In the genomic region with DNA sequence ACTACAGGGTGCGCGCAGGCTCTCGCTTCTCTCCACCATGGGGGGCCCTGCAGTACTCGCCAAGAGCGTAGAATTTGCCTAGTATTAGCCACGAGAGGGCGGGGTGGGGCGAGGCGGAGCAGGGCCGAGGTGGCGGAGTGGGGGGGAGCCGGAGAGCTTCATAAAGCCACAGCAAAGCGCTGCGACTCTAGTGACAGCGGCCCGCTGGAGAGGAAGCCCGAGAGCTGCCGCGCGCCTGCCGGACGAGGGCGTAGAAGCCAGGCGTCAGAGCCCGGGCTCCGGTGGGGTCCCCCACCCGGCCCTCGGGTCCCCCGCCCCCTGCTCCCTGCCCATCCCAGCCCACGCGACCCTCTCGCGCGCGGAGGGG, we compare ENCODE assay signal across 8 cellular contexts. TPM values are rescaled to one million over a fixed set of nuclear protein-coding genes. Genes with fewer than 3 reads are reported as not detected.
DNase-seq lines count a peak whose midpoint lies in the region; ATAC-seq and TF ChIP-seq lines count a peak whose summit lies in the region.

A gene with protein sequence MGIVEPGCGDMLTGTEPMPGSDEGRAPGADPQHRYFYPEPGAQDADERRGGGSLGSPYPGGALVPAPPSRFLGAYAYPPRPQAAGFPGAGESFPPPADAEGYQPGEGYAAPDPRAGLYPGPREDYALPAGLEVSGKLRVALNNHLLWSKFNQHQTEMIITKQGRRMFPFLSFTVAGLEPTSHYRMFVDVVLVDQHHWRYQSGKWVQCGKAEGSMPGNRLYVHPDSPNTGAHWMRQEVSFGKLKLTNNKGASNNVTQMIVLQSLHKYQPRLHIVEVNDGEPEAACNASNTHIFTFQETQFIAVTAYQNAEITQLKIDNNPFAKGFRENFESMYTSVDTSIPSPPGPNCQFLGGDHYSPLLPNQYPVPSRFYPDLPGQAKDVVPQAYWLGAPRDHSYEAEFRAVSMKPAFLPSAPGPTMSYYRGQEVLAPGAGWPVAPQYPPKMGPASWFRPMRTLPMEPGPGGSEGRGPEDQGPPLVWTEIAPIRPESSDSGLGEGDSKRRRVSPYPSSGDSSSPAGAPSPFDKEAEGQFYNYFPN (plus strand): TSS at position 190 of the 367 bp plus-strand sequence. CDS start 219 bp downstream, outside the sequence.

- H3K4me2 ChIP-seq in fibroblast of lung (ENCODE audit: extremely low read depth, insufficient read depth, low read length) = no peak within 1 kb of the TSS
- peak within 1 kb of the TSS; percentile 68 for H3K4me2 ChIP-seq in parathyroid adenoma (ENCODE audit: low read length)

- no peaks in the 10 kb centered on the region for H3K36me3 ChIP-seq in fibroblast of lung (ENCODE audit: control insufficient read depth, insufficient read depth, low read length)
- no peaks in the 10 kb centered on the region for H3K36me3 ChIP-seq in parathyroid adenoma (ENCODE audit: control insufficient read depth, insufficient read depth, low read length)

- H3K79me2 ChIP-seq in fibroblast of lung (ENCODE audit: control insufficient read depth, insufficient read depth, low read length) = no peaks in the 10 kb centered on the region
- H3K79me2 ChIP-seq in parathyroid adenoma = no peaks in the 10 kb centered on the region

- H3K9me3 ChIP-seq in fibroblast of lung (ENCODE audit: control insufficient read depth, insufficient read depth, low read depth, low read length) (no peaks in the 10 kb centered on the region), parathyroid adenoma (ENCODE audit: control insufficient read depth, low read length) (no peaks in the 10 kb centered on the region)

- H2AFZ ChIP-seq in fibroblast of lung (ENCODE audit: low read length) (no peak within 1 kb of the TSS), parathyroid adenoma (peak within 1 kb of the TSS; percentile 80)

- H3K9ac ChIP-seq in fibroblast of lung (ENCODE audit: insufficient read depth, low read length) (no peak within 1 kb of the TSS), parathyroid adenoma (no peak within 1 kb of the TSS)

- H4K20me1 ChIP-seq in fibroblast of lung (ENCODE audit: control insufficient read depth, extremely low read depth, insufficient read depth, low read length) = no peaks in the 10 kb centered on the region

- ATAC-seq in GM19035 (IDR thresholded peaks at IDR 0.05; ENCODE audit: unreplicated experiment) (peak; percentile 58), HG03354 (IDR thresholded peaks at IDR 0.05; ENCODE audit: poor library complexity, severe bottlenecking, unreplicated experiment) (peak; percentile 73)

- peaks cover 58% of the 10 kb centered on the region for H3K27me3 ChIP-seq in fibroblast of lung (ENCODE audit: control insufficient read depth, insufficient read depth, low read length)
- no peaks in the 10 kb centered on the region for H3K27me3 ChIP-seq in parathyroid adenoma (ENCODE audit: control insufficient read depth, insufficient read depth, low read length)

- H3K27ac ChIP-seq in fibroblast of lung (ENCODE audit: insufficient read depth, low read length) (no peak within 1 kb of the TSS), parathyroid adenoma (no peak within 1 kb of the TSS)

- TF ChIP-seq CTCF in fibroblast of lung (conservative IDR thresholded peaks at IDR 0.05 in 1 of 2, IDR thresholded peaks at IDR 0.05 in 1 of 2; ENCODE audit: low read depth in 1 of 2, low read length in 2 of 2) = peak; percentile 3 to 20
- peak; percentile 15 for TF ChIP-seq CTCF in parathyroid adenoma (IDR thresholded peaks at IDR 0.05)

- peaks cover 2% of the 10 kb centered on the region for H3K4me1 ChIP-seq in fibroblast of lung (ENCODE audit: control insufficient read depth, extremely low read depth, insufficient read depth, low read length)
- H3K4me1 ChIP-seq in parathyroid adenoma = no peaks in the 10 kb centered on the region

- peak within 1 kb of the TSS in 1 of 4 experiments; percentile 22 for H3K4me3 ChIP-seq in fibroblast of lung (replicated peaks in 1 of 4; ENCODE audit: control extremely low read depth in 1 of 4, insufficient read depth in 1 of 4, low read depth in 3 of 4, low read length in 4 of 4)
- no peak within 1 kb of the TSS for H3K4me3 ChIP-seq in parathyroid adenoma (ENCODE audit: low read depth, low read length)

- DNase-seq in AG20443 (ENCODE audit: low spot score) (peak; percentile 66), NOMO-1 treated with DMSO at 0.1 percent for 48 hours (lab: John Stamatoyannopoulos, UW; ENCODE audit: unreplicated experiment) (peak; percentile 88), fibroblast of lung (ENCODE audit: low read depth in 2 of 2) (peak in 1 of 2 donors; percentile 10), ureter (ENCODE audit: low spot score) (peak; percentile 72)
- peak; percentile 94 for DNase-seq in activated CD8-positive, alpha-beta memory T cell treated with anti-CD3 and anti-CD28 coated beads, Interleukin-2, amount 50 U/mL, for 48 hours

RNA-seq across cellular contexts. Expression of the gene that starts here (rescaled TPM):
- total RNA-seq in fibroblast of lung = not detected in 2 replicates
- not detected in 2 replicates for polyA plus RNA-seq in fibroblast of lung
- not detected in 2 replicates for polyA plus RNA-seq in fibroblast of lung (2012)
- polyA minus RNA-seq in fibroblast of lung (ENCODE audit: low replicate concordance) = not detected in 2 replicates
- total RNA-seq in ureter = 1.2 TPM
